15 cellular contexts compared by ENCODE assay signal in the genomic region with DNA sequence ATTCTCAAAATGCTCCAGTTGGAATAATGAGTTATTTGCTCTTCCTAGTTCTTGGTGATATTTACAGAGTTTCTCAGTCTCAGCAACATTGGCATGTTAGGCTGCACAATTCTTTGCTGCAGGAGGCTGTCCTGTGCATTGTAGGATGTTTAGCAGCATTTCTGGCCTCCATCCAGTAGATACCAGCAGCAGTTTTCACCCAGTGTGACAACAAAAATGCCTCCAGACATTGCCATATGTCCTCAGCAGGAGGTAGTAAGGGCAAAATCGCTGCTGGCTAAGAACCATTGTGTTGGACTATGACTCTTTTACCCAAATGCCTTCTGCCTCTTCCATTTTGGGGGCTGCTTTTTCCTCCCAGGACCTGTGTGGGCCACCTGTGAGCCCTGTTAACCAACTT. TPM values are rescaled to one million over a fixed set of nuclear protein-coding genes. Genes with fewer than 3 reads are reported as not detected.
DNase-seq lines count a peak whose midpoint lies in the region; ATAC-seq, FAIRE-seq and TF ChIP-seq lines count a peak whose summit lies in the region.
"Had no signal": no experiment of that assay in that cellular context is flagged by ENCODE, and none has a peak within 500 bp of the region (broad histone marks: within the 10 kb centered on the region; RNA-seq: fewer than 3 reads in every experiment).

No MANE protein-coding gene starts in this region.

- H3K18ac ChIP-seq in H9 (ENCODE audit: insufficient read length, low read depth, low read length) = no peak overlapping the region

- no peak overlapping the region for H4K5ac ChIP-seq in H9 (ENCODE audit: insufficient read length, low read depth, low read length)

- H3K27ac Mint-ChIP-seq in H9 = peak overlapping the region in 2 of 3 experiments; percentile 55 to 59; a peak in 2 of 7 replicates
- H3K27ac Mint-ChIP-seq in brain = peak overlapping the region in 3 of 5 experiments; percentile 41 to 60 (median 54)
- peak overlapping the region; percentile 44 for H3K27ac Mint-ChIP-seq in neural progenitor cell
- H3K27ac Mint-ChIP-seq: CD8-positive, alpha-beta T cell had no signal

- H3K36me3 Mint-ChIP-seq in H9 (ENCODE audit: insufficient read depth in 1 of 3, low read depth in 3 of 3) (no peaks in the 10 kb centered on the region), brain (no peaks in the 10 kb centered on the region), neural progenitor cell (peaks cover 4% of the 10 kb centered on the region)
- H3K36me3 Mint-ChIP-seq: CD8-positive, alpha-beta T cell had no signal

- H3K56ac ChIP-seq in H9 (ENCODE audit: insufficient read length, low read depth, low read length) = no peak overlapping the region

- no peak overlapping the region for H3K4ac ChIP-seq in H9 (ENCODE audit: low read depth, low read length)

- ATAC-seq in A549 = no peak
- ATAC-seq: CD8-positive, alpha-beta T cell had no signal

- TF ChIP-seq EP300 in A549 (IDR thresholded peaks at IDR 0.05) = no peak

- no peak overlapping the region for H2AFZ ChIP-seq in H9 (ENCODE audit: low read length)
- H2AFZ ChIP-seq in neural progenitor cell (replicated peaks) = no peak overlapping the region

- H3K9ac ChIP-seq in H9 (ENCODE audit: extremely low read depth, insufficient read length, low read length) (no peak overlapping the region), neural progenitor cell (no peak overlapping the region), colonic mucosa (ENCODE audit: low read depth in 2 of 2, low read length in 2 of 2) (no peak overlapping the region)

- POLR2A ChIA-PET in A549 (lab: Yijun Ruan, JAX) = no interaction called here

- H3K36me3 ChIP-seq in neural progenitor cell = no peaks in the 10 kb centered on the region
- H3K36me3 ChIP-seq in colonic mucosa = no peaks in the 10 kb centered on the region

- peaks cover 12% of the 10 kb centered on the region for H3F3A ChIP-seq in neural progenitor cell (ENCODE audit: low read depth)

- H3T11ph ChIP-seq in H9 (ENCODE audit: low read length) = no peak overlapping the region

- no peak overlapping the region for H2BK20ac ChIP-seq in H9 (ENCODE audit: low read depth, low read length, poor library complexity, severe bottlenecking)

- no peak for TF ChIP-seq CTCF in A549 (IDR thresholded peaks at IDR 0.05)
- TF ChIP-seq CTCF in H9 (conservative IDR thresholded peaks at IDR 0.05) = no peak
- TF ChIP-seq CTCF in brain (conservative IDR thresholded peaks at IDR 0.05) = no peak
- TF ChIP-seq CTCF in neural progenitor cell (IDR thresholded peaks at IDR 0.05) = no peak
- TF ChIP-seq CTCF in D721Med (IDR thresholded peaks at IDR 0.05; ENCODE audit: insufficient read depth, missing control alignments) = no peak
- no peak for TF ChIP-seq CTCF in colonic mucosa (IDR thresholded peaks at IDR 0.05)

- no peak overlapping the region for H4K91ac ChIP-seq in H9 (ENCODE audit: insufficient read length, low read depth, low read length)

- H3K23ac ChIP-seq in H9 (ENCODE audit: insufficient read length, low read depth, low read length) = no peak overlapping the region

- H3K79me1 ChIP-seq in H9 (ENCODE audit: insufficient read depth, low read depth, low read length, poor library complexity, severe bottlenecking) = no peaks in the 10 kb centered on the region

- no peak overlapping the region for H4K8ac ChIP-seq in H9 (replicated peaks; ENCODE audit: insufficient read length, low read depth, low read length)

- no peak overlapping the region for H2BK120ac ChIP-seq in H9 (ENCODE audit: low read depth, low read length, poor library complexity, severe bottlenecking)

- no peak for TF ChIP-seq POLR2A in A549 (IDR thresholded peaks at IDR 0.05; ENCODE audit: low read length)

- no peak overlapping the region for H3K14ac ChIP-seq in H9 (ENCODE audit: insufficient read depth, low read length)

- H2BK5ac ChIP-seq in H9 (ENCODE audit: insufficient read length, low read length) = no peak overlapping the region

- CTCF ChIA-PET in A549 (lab: Yijun Ruan, JAX) = interaction anchor here (1.0 to 2.9 kb wide), 6 partner anchors 12 to 142 kb away, joined by 3 to 14 read pairs (median 4); no protein-coding TSS in a partner anchor

- H3K4me1 Mint-ChIP-seq in H9 = peaks cover 5 to 6% of the 10 kb centered on the region in 2 experiments
- H3K4me1 Mint-ChIP-seq in brain = peaks cover 53% of the 10 kb centered on the region
- H3K4me1 Mint-ChIP-seq in neural progenitor cell = peaks cover 56% of the 10 kb centered on the region

- no peak for FAIRE-seq in A549 (lab: Jason Lieb, UNC)
- FAIRE-seq in D721Med (lab: Jason Lieb, UNC) = no peak
- FAIRE-seq: A204.1, G401.6 had no signal

- H2AK5ac ChIP-seq in H9 (ENCODE audit: insufficient read length, low read length) = no peak overlapping the region

- H3K4me1 ChIP-seq in A549 (peaks cover 60% of the 10 kb centered on the region), H9 (ENCODE audit: insufficient read depth, low read length) (no peaks in the 10 kb centered on the region), neural progenitor cell (peaks cover 18% of the 10 kb centered on the region), colonic mucosa (no peaks in the 10 kb centered on the region)

- no peak overlapping the region for H2BK15ac ChIP-seq in H9 (ENCODE audit: low read depth, low read length)

- no peak for TF ChIP-seq RAD21 in A549 (conservative IDR thresholded peaks at IDR 0.05 in 1 of 2, IDR thresholded peaks at IDR 0.05 in 1 of 2)

- H3K27ac ChIP-seq in A549 = peak overlapping the region; percentile 50 to 91
- no peak overlapping the region for H3K27ac ChIP-seq in H9 (ENCODE audit: insufficient read length, low read depth, low read length)
- H3K27ac ChIP-seq in neural progenitor cell = no peak overlapping the region
- H3K27ac ChIP-seq in colonic mucosa = no peak overlapping the region
- H3K27ac ChIP-seq: HL-60 had no signal

- H3K4me2 ChIP-seq in A549 (peak overlapping the region; percentile 9; the same call in 1 of the 3 replicates), H9 (ENCODE audit: insufficient read depth, insufficient read length, low read length) (no peak overlapping the region), neural progenitor cell (no peak overlapping the region)

- H4K20me1 ChIP-seq in H9 (ENCODE audit: control insufficient read depth, insufficient read depth, insufficient read length) = no peaks in the 10 kb centered on the region
- no peaks in the 10 kb centered on the region for H4K20me1 ChIP-seq in neural progenitor cell (ENCODE audit: low read depth)

- H3K4me3 Mint-ChIP-seq in H9 (no peak overlapping the region), brain (peak overlapping the region in 1 of 5 experiments; percentile 13), neural progenitor cell (no peak overlapping the region)
- H3K4me3 Mint-ChIP-seq: CD8-positive, alpha-beta T cell had no signal

- intact Hi-C loops in colonic mucosa (cut with DNase I) = no loop called here

- DNase-seq in A549 (ENCODE audit: low read depth in 1 of 2, low spot score in 1 of 2) = no peak
- no peak for DNase-seq in H9
- no peak for DNase-seq in neural progenitor cell (ENCODE audit: low spot score)
- DNase-seq in D721Med (ENCODE audit: insufficient read length, low spot score) = no peak
- no peak for DNase-seq in activated naive CD4-positive, alpha-beta T cell treated with anti-CD3 and anti-CD28 coated beads, Interleukin-2, amount 50 U/mL, for 16 hours
- DNase-seq in colonic mucosa = no peak
- DNase-seq: CD8-positive, alpha-beta T cell; DMS79 treated with DMSO at 0.1 percent for 48 hours; HCEC 1CT; NCI-H187; NCI-H524 treated with DMSO at 0.1 percent for 48 hours had no signal

- H3K79me2 ChIP-seq in H9 (ENCODE audit: insufficient read depth, low read length) = no peaks in the 10 kb centered on the region
- H3K79me2 ChIP-seq in neural progenitor cell (ENCODE audit: low read depth) = no peaks in the 10 kb centered on the region

- H3K23me2 ChIP-seq in H9 (ENCODE audit: insufficient read length, low read depth, low read length, poor library complexity, severe bottlenecking) = no peaks in the 10 kb centered on the region

- H3K4me3 ChIP-seq in A549 (no peak overlapping the region), neural progenitor cell (no peak overlapping the region), colonic mucosa (no peak overlapping the region)

- no peaks in the 10 kb centered on the region for H3K9me3 ChIP-seq in A549
- no peaks in the 10 kb centered on the region for H3K9me3 ChIP-seq in H9 (ENCODE audit: control insufficient read depth, low read depth, low read length)
- no peaks in the 10 kb centered on the region for H3K9me3 ChIP-seq in neural progenitor cell (ENCODE audit: low read depth)
- no peaks in the 10 kb centered on the region for H3K9me3 ChIP-seq in colonic mucosa

- peaks cover 10% of the 10 kb centered on the region for H3K27me3 Mint-ChIP-seq in H9 (ENCODE audit: low read depth)
- H3K27me3 Mint-ChIP-seq in brain = no peaks in the 10 kb centered on the region
- H3K27me3 Mint-ChIP-seq in neural progenitor cell (ENCODE audit: insufficient read depth, low read depth) = peaks cover 21% of the 10 kb centered on the region

- H3K9me3 Mint-ChIP-seq in H9 (no peaks in the 10 kb centered on the region), brain (peaks cover 0 to 6% (median 0%) of the 10 kb centered on the region in 5 experiments), neural progenitor cell (peaks cover 8% of the 10 kb centered on the region)
- H3K9me3 Mint-ChIP-seq: CD8-positive, alpha-beta T cell had no signal

- no peaks in the 10 kb centered on the region for H3K27me3 ChIP-seq in H9 (ENCODE audit: insufficient read depth, low read length)
- H3K27me3 ChIP-seq in neural progenitor cell = no peaks in the 10 kb centered on the region
- H3K27me3 ChIP-seq in colonic mucosa = no peaks in the 10 kb centered on the region

- no peak overlapping the region for H2BK12ac ChIP-seq in H9 (ENCODE audit: insufficient read length, low read depth, low read length)

- 44% methylated on average over 1 of the region's 1 CpG for WGBS in A549 (ENCODE audit: missing lambda C conversion rate)
- no CpG with 5 or more reads among the region's 1 CpG for WGBS in H9 (ENCODE audit: extremely low coverage, insufficient read length, low lambda C conversion rate)

RNA-seq across cellular contexts. Expression of gene PAX8, which starts 50.4 kb away (rescaled TPM):
- polyA plus RNA-seq in A549 (2011; rRNA removed) = 0.71 and 1.0 TPM in 2 replicates
- 0.54 and 0.66 TPM in 2 replicates for polyA plus RNA-seq in A549 (2012; cell fraction: cytosol; rRNA removed)
- 0.40 and 0.91 TPM in 2 replicates for polyA plus RNA-seq in A549 (2012; cell fraction: nucleus; rRNA removed)
- 0.81 to 1.7 TPM (median 1.5 TPM) in 3 replicates for polyA plus RNA-seq in A549 (2017; fragmentation: RNase III; extraction: RNeasy Plus Mini Kit Qiagen cat#74134 plus additional on column Dnase treatment)
- polyA minus RNA-seq in A549 (2011; rRNA and poly(A)+ RNA removed) = 1.0 and 1.7 TPM in 2 replicates
- total RNA-seq in H9 (2021) = not detected in 2 replicates
- polyA plus RNA-seq in brain (ENCODE audit: insufficient read depth, low read depth, low replicate concordance) = 2.4 TPM
- 1.4 and 2.9 TPM in 2 replicates for total RNA-seq in neural progenitor cell (ENCODE audit: low replicate concordance)
- 1 to 10 TPM; 1.1 to 1.9 TPM for total RNA-seq in colonic mucosa

RNA-seq across cellular contexts. Expression of gene PSD4, which starts 54.6 kb away (rescaled TPM):
- 5.4 and 6.7 TPM in 2 replicates for polyA plus RNA-seq in A549 (2011; rRNA removed)
- 4.3 and 5.3 TPM in 2 replicates for polyA plus RNA-seq in A549 (2012; cell fraction: cytosol; rRNA removed)
- polyA plus RNA-seq in A549 (2012; cell fraction: nucleus; rRNA removed) = 5.9 and 6.1 TPM in 2 replicates
- polyA plus RNA-seq in A549 (2017; fragmentation: RNase III; extraction: RNeasy Plus Mini Kit Qiagen cat#74134 plus additional on column Dnase treatment) = 13.9 to 21.6 TPM (median 21.1 TPM) in 3 replicates
- 8.2 and 8.3 TPM in 2 replicates for polyA minus RNA-seq in A549 (2011; rRNA and poly(A)+ RNA removed)
- 1.0 and 1.5 TPM in 2 replicates for total RNA-seq in H9 (2021)
- 5.5 TPM for polyA plus RNA-seq in brain (ENCODE audit: insufficient read depth, low read depth, low replicate concordance)
- 0.02 and 0.87 TPM in 2 replicates for total RNA-seq in neural progenitor cell (ENCODE audit: low replicate concordance)
- total RNA-seq in colonic mucosa = 10 to 100 TPM; 36.5 to 50.6 TPM

Comparison
In these comparisons a context has a peak if more than half of its experiments do, and no peak if none do; other contexts are left out.
1. H3K27ac ChIP-seq: peak in A549 (2 of 2); none in H9 (single experiment), neural progenitor cell (single experiment) and colonic mucosa (single experiment).
2. RNA of gene PSD4, which starts 54.6 kb away (total RNA-seq): 36.5 to 50.6 TPM in colonic mucosa; 1.0 to 1.5 TPM in H9 and 0.02 to 0.87 TPM in neural progenitor cell; every median in the first group is over 10 times any median in the second.
3. Peak in every context shown above with its lines, with median percentiles within 50 percentile points of each other: H3K27ac Mint-ChIP-seq.